ENCODE assay signal across 8 cellular contexts in genomic region chr4:184473265-184473514, GRCh38. TPM values are rescaled to one million over a fixed set of nuclear protein-coding genes. Genes with fewer than 3 reads are reported as not detected.
DNase-seq lines count a peak whose midpoint lies in the region; TF ChIP-seq lines count a peak whose summit lies in the region.

No MANE protein-coding gene starts in this region.

- WGBS in thymus = under 1% methylated on average over 37 of the region's 37 CpGs

- H3K4me3 ChIP-seq in SU-DHL-6 (ENCODE audit: insufficient read depth, low read length, poor library complexity, severe bottlenecking) = peak overlapping the region; percentile 97
- peak overlapping the region; percentile 71 for H3K4me3 ChIP-seq in iPS-18a (ENCODE audit: low read length)
- peak overlapping the region; percentile 86 for H3K4me3 ChIP-seq in thymus (ENCODE audit: low read length)

- peak overlapping the region; percentile 80 for H3K9ac ChIP-seq in SU-DHL-6 (ENCODE audit: low read length)
- H3K9ac ChIP-seq in iPS-18a (ENCODE audit: low read length) = no peak overlapping the region

- H3F3A ChIP-seq in SU-DHL-6 (ENCODE audit: insufficient read depth) = peaks cover 23% of the 10 kb centered on the region

- H3K36me3 ChIP-seq in SU-DHL-6 (ENCODE audit: low read length) = no peaks in the 10 kb centered on the region
- H3K36me3 ChIP-seq in iPS-18a (ENCODE audit: control insufficient read depth, low read depth, low read length) = no peaks in the 10 kb centered on the region
- H3K36me3 ChIP-seq in thymus (ENCODE audit: control insufficient read depth, insufficient read depth) = no peaks in the 10 kb centered on the region

- H3K4me2 ChIP-seq in SU-DHL-6 (ENCODE audit: low read depth, low read length, poor library complexity, severe bottlenecking) = peak overlapping the region; percentile 65

- no peaks in the 10 kb centered on the region for H3K9me2 ChIP-seq in SU-DHL-6 (replicated peaks; ENCODE audit: insufficient read depth, low read length)

- H3K4me1 ChIP-seq in iPS-18a (ENCODE audit: control insufficient read depth, low read depth, low read length) (peaks cover 12% of the 10 kb centered on the region), thymus (ENCODE audit: control insufficient read depth, insufficient read depth, low read length) (peaks cover 8% of the 10 kb centered on the region)

- peak; percentile 44 for DNase-seq in NCI-H748 (lab: John Stamatoyannopoulos, UW; ENCODE audit: unreplicated experiment)
- DNase-seq in NCI-H748 treated with DMSO at 0.1 percent for 48 hours (lab: John Stamatoyannopoulos, UW) = no peak
- DNase-seq in HuH-7 (ENCODE audit: low spot score) = no peak
- no peak for DNase-seq in NCI-H1694 (lab: John Stamatoyannopoulos, UW)
- DNase-seq in NCI-H2107 (lab: John Stamatoyannopoulos, UW) = no peak

- no peak for TF ChIP-seq CTCF in SU-DHL-6 (IDR thresholded peaks at IDR 0.05; ENCODE audit: insufficient read depth, low read length, poor library complexity, severe bottlenecking)

- H3K27ac ChIP-seq in SU-DHL-6 (ENCODE audit: low read depth, low read length) (peak overlapping the region; percentile 62), iPS-18a (ENCODE audit: low read length) (no peak overlapping the region), thymus (ENCODE audit: low read depth) (peak overlapping the region; percentile 92)

- H4K20me1 ChIP-seq in SU-DHL-6 (ENCODE audit: low read depth, low read length) = no peaks in the 10 kb centered on the region

- H2AFZ ChIP-seq in SU-DHL-6 (ENCODE audit: low read depth, low read length, severe bottlenecking) = no peak overlapping the region

- H3K27me3 ChIP-seq in SU-DHL-6 (ENCODE audit: low read length) = no peaks in the 10 kb centered on the region
- H3K27me3 ChIP-seq in iPS-18a (ENCODE audit: control insufficient read depth, insufficient read depth, low read length) = no peaks in the 10 kb centered on the region
- H3K27me3 ChIP-seq in thymus (ENCODE audit: control insufficient read depth, insufficient read depth) = no peaks in the 10 kb centered on the region

- H3K79me2 ChIP-seq in SU-DHL-6 (ENCODE audit: insufficient read depth, low read length) = peaks cover 47% of the 10 kb centered on the region

- H3K9me3 ChIP-seq in SU-DHL-6 (ENCODE audit: insufficient read depth, low read length) = no peaks in the 10 kb centered on the region
- H3K9me3 ChIP-seq in iPS-18a (ENCODE audit: control insufficient read depth, low read depth, low read length) = no peaks in the 10 kb centered on the region
- H3K9me3 ChIP-seq in thymus (ENCODE audit: control insufficient read depth) = no peaks in the 10 kb centered on the region

RNA-seq across cellular contexts. Expression of gene IRF2, which starts 1.2 kb away (rescaled TPM):
- 42.2 TPM for polyA plus RNA-seq in thymus
